ENCODE assay signal across 8 cellular contexts in the genomic region with DNA sequence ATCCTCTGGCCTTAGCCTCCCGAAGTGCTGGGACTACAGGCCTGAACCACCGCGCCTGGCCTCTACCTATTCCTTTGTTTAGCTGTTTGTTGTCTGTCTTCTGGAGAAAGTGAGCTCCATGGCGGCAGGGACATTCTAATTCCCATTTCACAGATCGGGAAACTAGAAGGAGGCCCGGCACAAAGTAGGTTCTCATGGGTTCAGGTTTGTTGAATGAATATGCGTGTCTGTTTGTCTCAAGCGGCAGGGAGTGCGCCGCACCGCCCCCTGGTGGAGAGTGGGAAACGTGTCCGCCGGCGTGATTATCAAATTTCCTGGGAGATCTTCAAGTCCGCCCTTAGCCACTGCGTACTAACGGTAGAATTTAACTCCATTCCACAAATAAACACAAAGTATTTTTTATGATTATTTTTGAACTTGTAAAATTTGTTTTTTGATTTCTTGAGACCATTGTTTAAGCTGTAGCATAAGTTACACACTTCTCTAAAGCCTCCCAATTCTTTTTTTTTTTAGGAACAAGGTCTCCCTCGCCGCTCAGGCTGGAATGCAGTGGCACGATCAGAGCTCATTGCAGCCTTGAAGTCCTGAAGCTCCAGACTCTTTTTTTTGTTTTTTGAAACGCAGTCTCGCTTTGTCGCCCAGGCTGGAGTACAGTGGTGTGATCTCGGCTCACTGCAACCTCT. TPM values are rescaled to one million over a fixed set of nuclear protein-coding genes. Genes with fewer than 3 reads are reported as not detected.
DNase-seq lines count a peak whose midpoint lies in the region; ATAC-seq and TF ChIP-seq lines count a peak whose summit lies in the region.
"Had no signal": no experiment of that assay in that cellular context is flagged by ENCODE, and none has a peak within 500 bp of the region (broad histone marks: within the 10 kb centered on the region; RNA-seq: fewer than 3 reads in every experiment).

No MANE protein-coding gene starts in this region.

- H3K27me3 Mint-ChIP-seq in activated CD4-positive, alpha-beta T cell treated with anti-CD3 and anti-CD28 coated beads for 36 hours, result no peaks in the 10 kb centered on the region

- peaks cover 3% of the 10 kb centered on the region for H3K36me3 Mint-ChIP-seq in activated CD4-positive, alpha-beta T cell treated with anti-CD3 and anti-CD28 coated beads for 36 hours (ENCODE audit: low read depth)

- CTCF ChIA-PET in activated CD4-positive, alpha-beta T cell treated with anti-CD3 and anti-CD28 coated beads for 36 hours (lab: Charles Lee), result interaction anchor here (0.6 to 8.5 kb wide), 24 partner anchors 8 to 713 kb away, joined by 3 to 205 read pairs (median 4); a partner anchor contains a TSS

- H3K4me3 ChIP-seq in right lobe of liver, result no peak overlapping the region

- 10% methylated on average over 20 of the region's 25 CpGs for WGBS in right lobe of liver (ENCODE audit: insufficient coverage, low coverage, low lambda C conversion rate, missing lambda C conversion rate)

- H3K27ac ChIP-seq in right lobe of liver, result no peak overlapping the region
- H3K27ac ChIP-seq: epithelial cell of prostate had no signal

- no peak for ATAC-seq in activated CD4-positive, alpha-beta T cell treated with anti-CD3 and anti-CD28 coated beads for 36 hours
- ATAC-seq in right lobe of liver, result peak; percentile 24 to 56 (median 33)
- ATAC-seq in HG02870 (IDR thresholded peaks at IDR 0.05; ENCODE audit: unreplicated experiment), result no peak

- H3K4me1 ChIP-seq in right lobe of liver, result peaks cover 0 to 12% (median 0%) of the 10 kb centered on the region in 4 donors

- H3K4me3 Mint-ChIP-seq in activated CD4-positive, alpha-beta T cell treated with anti-CD3 and anti-CD28 coated beads for 36 hours, result no peak overlapping the region

- POLR2A ChIA-PET in activated CD4-positive, alpha-beta T cell treated with anti-CD3 and anti-CD28 coated beads for 36 hours (lab: Charles Lee), result no interaction called here

- no peaks in the 10 kb centered on the region for H3K9me3 ChIP-seq in right lobe of liver

- peak overlapping the region; percentile 64 for H3K27ac Mint-ChIP-seq in activated CD4-positive, alpha-beta T cell treated with anti-CD3 and anti-CD28 coated beads for 36 hours

- DNase-seq in NCI-H2029 (lab: John Stamatoyannopoulos, UW), result peak; percentile 28
- DNase-seq in activated CD4-positive, alpha-beta T cell treated with anti-CD3 and anti-CD28 coated beads for 36 hours, result peak; percentile 91
- DNase-seq in cerebellar cortex (ENCODE audit: low spot score), result peak; percentile 71
- DNase-seq in right lobe of liver, result peak; percentile 77 to 79 (median 78)
- DNase-seq in stimulated activated CD8-positive, alpha-beta memory T cell treated with anti-CD3 and anti-CD28 coated beads, Interleukin-12 subunit alpha, Interleukin-12 subunit beta, amount 100 ng/mL, for 1 hour (ENCODE audit: low read depth), result peak; percentile 68

- H3K27me3 ChIP-seq in right lobe of liver, result no peaks in the 10 kb centered on the region

- H3K4me1 Mint-ChIP-seq in activated CD4-positive, alpha-beta T cell treated with anti-CD3 and anti-CD28 coated beads for 36 hours, result peaks cover 21% of the 10 kb centered on the region

- TF ChIP-seq POLR2A in right lobe of liver (IDR thresholded peaks at IDR 0.05), result no peak

- H3K9me3 Mint-ChIP-seq in activated CD4-positive, alpha-beta T cell treated with anti-CD3 and anti-CD28 coated beads for 36 hours (ENCODE audit: low read depth), result no peaks in the 10 kb centered on the region

- H3K36me3 ChIP-seq in right lobe of liver, result no peaks in the 10 kb centered on the region

- intact Hi-C loops in activated CD4-positive, alpha-beta T cell treated with anti-CD3 and anti-CD28 coated beads for 36 hours (cut with DNase I, micrococcal nuclease), result loop anchor here (1.0 to 10.0 kb wide), 4 partner anchors 168 to 393 kb away; a partner anchor contains a TSS
- intact Hi-C loops in right lobe of liver (cut with DNase I), result loop anchor here (5.0 to 10.0 kb wide), 3 partner anchors 40 to 103 kb away; no protein-coding TSS in a partner anchor

- TF ChIP-seq CTCF in GM12872 (IDR thresholded peaks at IDR 0.05; ENCODE audit: insufficient read depth, low read depth, low read length) (peak; percentile 90), right lobe of liver (IDR thresholded peaks at IDR 0.05) (peak; percentile 81 to 96 (median 89))

RNA-seq across cellular contexts. Expression of a gene that starts 8.9 kb away (rescaled TPM):
- 10 to 100 TPM; 22.4 to 30.6 TPM for total RNA-seq in activated CD4-positive, alpha-beta T cell treated with anti-CD3 and anti-CD28 coated beads for 36 hours
- 10 to 100 TPM in 2 of 6 experiments, 1 to 10 TPM in 4; 5.8 to 15.1 (median 9.1) TPM for total RNA-seq in right lobe of liver

RNA-seq across cellular contexts. Expression of a gene that starts 16.4 kb away (rescaled TPM):
- total RNA-seq in activated CD4-positive, alpha-beta T cell treated with anti-CD3 and anti-CD28 coated beads for 36 hours, result 10 to 100 TPM in 1 of 2 experiments, 1 to 10 TPM in 1; 8.1 to 12.0 TPM
- total RNA-seq in right lobe of liver, result 1 to 10 TPM; 1.8 to 8.0 (median 3.1) TPM

RNA-seq across cellular contexts. Expression of a gene that starts 27.2 kb away (rescaled TPM):
- 10 to 100 TPM; 11.7 to 13.2 TPM for total RNA-seq in activated CD4-positive, alpha-beta T cell treated with anti-CD3 and anti-CD28 coated beads for 36 hours
- 1 to 10 TPM; 2.2 to 5.8 (median 4.4) TPM for total RNA-seq in right lobe of liver

Comparison
In these comparisons a context has a peak if more than half of its experiments do, and no peak if none do; other contexts are left out.
1. DNase-seq: peak in every context shown above with its lines; median percentile 91 in activated CD4-positive, alpha-beta T cell treated with anti-CD3 and anti-CD28 coated beads for 36 hours; 78 in right lobe of liver; 71 in cerebellar cortex; 68 in stimulated activated CD8-positive, alpha-beta memory T cell treated with anti-CD3 and anti-CD28 coated beads, Interleukin-12 subunit alpha, Interleukin-12 subunit beta, amount 100 ng/mL, for 1 hour; 28 in NCI-H2029.
2. ATAC-seq: peak in right lobe of liver (4 of 4); none in activated CD4-positive, alpha-beta T cell treated with anti-CD3 and anti-CD28 coated beads for 36 hours (single experiment) and HG02870 (single experiment).